Comparison of ENCODE assay signal across 19 cellular contexts in the genomic region with DNA sequence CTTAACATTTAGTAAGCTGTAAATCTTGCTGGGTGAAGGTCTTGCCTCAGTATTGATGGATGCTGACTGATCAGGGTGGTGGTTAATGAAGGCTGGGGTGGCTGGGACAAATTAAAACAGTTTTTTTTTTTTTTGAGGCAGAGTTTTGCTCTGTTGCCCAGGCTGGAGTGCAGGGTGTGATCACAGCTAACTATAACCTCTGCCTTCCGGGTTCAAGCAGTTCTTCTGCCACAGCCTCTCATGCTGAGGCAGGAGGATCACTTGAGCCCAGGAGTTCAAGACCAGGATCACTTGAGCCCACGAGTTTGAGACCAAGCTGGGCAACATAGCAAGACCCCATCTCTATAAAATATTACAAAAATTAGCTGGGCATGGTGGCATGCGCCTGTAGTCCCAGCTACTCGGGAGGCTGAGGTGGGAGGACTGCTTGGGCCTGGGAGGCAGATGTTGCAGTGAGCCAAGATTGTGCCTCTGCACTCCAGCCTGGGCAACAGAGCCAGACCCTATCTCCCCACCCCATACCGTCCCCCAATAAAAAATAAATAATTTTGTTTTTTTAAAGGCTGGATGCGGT.
DNase-seq lines count a peak whose midpoint lies in the region; ATAC-seq, FAIRE-seq and TF ChIP-seq lines count a peak whose summit lies in the region.
"Had no signal": no experiment of that assay in that cellular context is flagged by ENCODE, and none has a peak within 500 bp of the region (broad histone marks: within the 10 kb centered on the region; RNA-seq: fewer than 3 reads in every experiment).

No MANE protein-coding gene starts in this region.

- H3K4me3 ChIP-seq in IMR-90 (ENCODE audit: insufficient read depth, low read depth, low read length), result no peak overlapping the region
- H3K4me3 ChIP-seq in endothelial cell of umbilical vein (replicated peaks in 1 of 3; ENCODE audit: insufficient read depth in 1 of 3, low read depth in 1 of 3, low read length in 3 of 3), result no peak overlapping the region
- no peak overlapping the region for H3K4me3 ChIP-seq in stomach smooth muscle (ENCODE audit: low read length in 2 of 2)
- H3K4me3 ChIP-seq: GM23338 had no signal

- peak overlapping the region; percentile 48; the same call in 1 of the 2 replicates for H2BK20ac ChIP-seq in IMR-90 (ENCODE audit: low read depth, low read length)

- H4K20me1 ChIP-seq in IMR-90 (ENCODE audit: insufficient read depth, low read length) (peaks cover 27% of the 10 kb centered on the region), endothelial cell of umbilical vein (replicated peaks; ENCODE audit: control insufficient read depth, extremely low read depth, insufficient read depth, low read length) (no peaks in the 10 kb centered on the region)

- H4K5ac ChIP-seq in IMR-90 (ENCODE audit: low read depth, low read length), result no peak overlapping the region

- H3K36me3 Mint-ChIP-seq in activated naive CD8-positive, alpha-beta T cell treated with anti-CD3 and anti-CD28 coated beads, Interleukin-2, amount 10 ng/mL, durations not matched to agents 7 days and 5 days, result peaks cover 41% of the 10 kb centered on the region
- peaks cover 64% of the 10 kb centered on the region for H3K36me3 Mint-ChIP-seq in activated naive CD8-positive, alpha-beta T cell treated with anti-CD3 and anti-CD28 coated beads for 36 hours

- no peak overlapping the region for H3K4me3 Mint-ChIP-seq in activated naive CD8-positive, alpha-beta T cell treated with anti-CD3 and anti-CD28 coated beads, Interleukin-2, amount 10 ng/mL, durations not matched to agents 7 days and 5 days
- H3K4me3 Mint-ChIP-seq in activated naive CD8-positive, alpha-beta T cell treated with anti-CD3 and anti-CD28 coated beads for 36 hours, result no peak overlapping the region
- H3K4me3 Mint-ChIP-seq: GM23338; stimulated activated naive CD8-positive, alpha-beta T cell treated with anti-CD3 and anti-CD28 coated beads, Interleukin-15, Interleukin-2, amounts not matched to agents 100 ng/mL and 50 ng/mL, for 24 hours had no signal

- peaks cover 19% of the 10 kb centered on the region for H3K9me1 ChIP-seq in IMR-90 (ENCODE audit: insufficient read depth, low read length)
- H3K9me1 ChIP-seq in endothelial cell of umbilical vein (replicated peaks; ENCODE audit: control insufficient read depth, extremely low read depth, insufficient read depth, low read length), result no peaks in the 10 kb centered on the region

- peak overlapping the region; percentile 59 for H2AK5ac ChIP-seq in IMR-90 (ENCODE audit: low read depth, low read length)

- dilution Hi-C loops in IMR-90 (cut with HindIII; ENCODE audit: low sequenced_read_pairs, unreplicated experiment), result no loop called here
- dilution Hi-C loops in endothelial cell of umbilical vein (cut with MboI; ENCODE audit: extremely low pct_ligation_motif_present, low sequenced_read_pairs), result no loop called here

- H3K4ac ChIP-seq in IMR-90 (ENCODE audit: low read depth, low read length), result peak overlapping the region; percentile 77; the same call in 1 of the 2 replicates

- H3K27ac ChIP-seq in IMR-90 (ENCODE audit: insufficient read depth, low read length), result no peak overlapping the region
- H3K27ac ChIP-seq in endothelial cell of umbilical vein (ENCODE audit: insufficient read depth, low read depth, low read length), result peak overlapping the region; percentile 36
- peak overlapping the region; percentile 24 for H3K27ac ChIP-seq in stomach smooth muscle (ENCODE audit: low read length)

- H2BK120ac ChIP-seq in IMR-90 (ENCODE audit: low read depth, low read length), result peak overlapping the region; percentile 73

- H3K4me2 ChIP-seq in IMR-90 (ENCODE audit: low read depth, low read length) (no peak overlapping the region), endothelial cell of umbilical vein (ENCODE audit: insufficient read depth, low read length) (no peak overlapping the region)
- H3K4me2 ChIP-seq: GM23338 had no signal

- no peak for ATAC-seq in activated naive CD8-positive, alpha-beta T cell treated with anti-CD3 and anti-CD28 coated beads, Interleukin-2, amount 10 ng/mL, durations not matched to agents 7 days and 5 days (ENCODE audit: low read depth)
- no peak for ATAC-seq in IMR-90 (ENCODE audit: low read depth)
- ATAC-seq in GM21723 (IDR thresholded peaks at IDR 0.05; ENCODE audit: unreplicated experiment), result no peak
- no peak for ATAC-seq in left lobe of liver
- ATAC-seq: activated naive CD4-positive, alpha-beta T cell treated with anti-CD3 and anti-CD28 coated beads, Interleukin-2, amount 50 U/mL, for 72 hours; esophagus mucosa; GM23338 had no signal

- FAIRE-seq in endothelial cell of umbilical vein (lab: Jason Lieb, UNC), result no peak
- FAIRE-seq: bronchial epithelial cell, GM12892 had no signal

- H2AK9ac ChIP-seq in IMR-90 (replicated peaks; ENCODE audit: low read depth, low read length, poor library complexity), result no peak overlapping the region

- H3K4me1 ChIP-seq in IMR-90 (ENCODE audit: control insufficient read depth, insufficient read depth, low read length), result peaks cover 12% of the 10 kb centered on the region
- H3K4me1 ChIP-seq in endothelial cell of umbilical vein (ENCODE audit: control insufficient read depth, extremely low read depth, insufficient read depth, low read length), result peaks cover 23% of the 10 kb centered on the region
- H3K4me1 ChIP-seq in stomach smooth muscle (ENCODE audit: control insufficient read depth, insufficient read depth, low read length), result peaks cover 22% of the 10 kb centered on the region

- H4K8ac ChIP-seq in IMR-90 (ENCODE audit: low read depth in 2 of 2, low read length in 2 of 2), result peak overlapping the region in 1 of 2 experiments; percentile 49; a peak in 1 of 4 replicates

- H3K27me3 Mint-ChIP-seq in activated naive CD8-positive, alpha-beta T cell treated with anti-CD3 and anti-CD28 coated beads, Interleukin-2, amount 10 ng/mL, durations not matched to agents 7 days and 5 days, result no peaks in the 10 kb centered on the region
- H3K27me3 Mint-ChIP-seq in activated naive CD8-positive, alpha-beta T cell treated with anti-CD3 and anti-CD28 coated beads for 36 hours, result no peaks in the 10 kb centered on the region
- H3K27me3 Mint-ChIP-seq: stimulated activated naive CD8-positive, alpha-beta T cell treated with anti-CD3 and anti-CD28 coated beads, Interleukin-15, Interleukin-2, amounts not matched to agents 100 ng/mL and 50 ng/mL, for 24 hours had no signal

- WGBS in IMR-90 (ENCODE audit: extremely low coverage in 2 of 2, insufficient read length in 1 of 2), 2 experiments, result no CpG with 5 or more reads among the region's 6 CpGs

- DNase-seq in activated naive CD8-positive, alpha-beta T cell treated with anti-CD3 and anti-CD28 coated beads, Interleukin-2, amount 10 ng/mL, durations not matched to agents 7 days and 5 days, result no peak
- no peak for DNase-seq in activated naive CD8-positive, alpha-beta T cell treated with anti-CD3 and anti-CD28 coated beads for 36 hours
- DNase-seq in IMR-90 (no peak), endothelial cell of umbilical vein (ENCODE audit: low read depth, low spot score) (no peak), DMS153 treated with DMSO at 0.1 percent for 48 hours (lab: John Stamatoyannopoulos, UW; ENCODE audit: unreplicated experiment) (no peak), left lobe of liver (ENCODE audit: low spot score) (no peak)
- DNase-seq: GF-D8; MM.1S; NCI-H1694 treated with DMSO at 0.1 percent for 48 hours; NCI-H510A; stimulated activated CD4-positive, alpha-beta T cell treated with anti-CD3 and anti-CD28 coated beads, Interleukin-15, amount 100 ng/mL, for 24 hours had no signal

- H3K9me3 ChIP-seq in IMR-90 (ENCODE audit: control insufficient read depth, insufficient read depth, low read length), result peaks cover 6% of the 10 kb centered on the region
- H3K9me3 ChIP-seq in endothelial cell of umbilical vein (replicated peaks; ENCODE audit: control insufficient read depth, insufficient read depth, low read length), result no peaks in the 10 kb centered on the region
- peaks cover 0 to 4% of the 10 kb centered on the region in 2 donors for H3K9me3 ChIP-seq in stomach smooth muscle (ENCODE audit: control insufficient read depth in 2 of 2, low read length in 2 of 2)

- peaks cover 2% of the 10 kb centered on the region for H3K9me3 Mint-ChIP-seq in activated naive CD8-positive, alpha-beta T cell treated with anti-CD3 and anti-CD28 coated beads, Interleukin-2, amount 10 ng/mL, durations not matched to agents 7 days and 5 days
- peaks cover 3% of the 10 kb centered on the region for H3K9me3 Mint-ChIP-seq in activated naive CD8-positive, alpha-beta T cell treated with anti-CD3 and anti-CD28 coated beads for 36 hours
- H3K9me3 Mint-ChIP-seq: stimulated activated naive CD8-positive, alpha-beta T cell treated with anti-CD3 and anti-CD28 coated beads, Interleukin-15, Interleukin-2, amounts not matched to agents 100 ng/mL and 50 ng/mL, for 24 hours had no signal

- H2BK5ac ChIP-seq in IMR-90 (ENCODE audit: low read depth, low read length, poor library complexity, severe bottlenecking), result peak overlapping the region; percentile 40

- peaks cover 52% of the 10 kb centered on the region for H3K79me2 ChIP-seq in endothelial cell of umbilical vein (ENCODE audit: control insufficient read depth, insufficient read depth, low read length)

- peak overlapping the region; percentile 52; the same call in 1 of the 3 replicates for H2BK15ac ChIP-seq in IMR-90 (ENCODE audit: low read depth, low read length)

- TF ChIP-seq RAD21 in IMR-90 (IDR thresholded peaks at IDR 0.05; ENCODE audit: low read length), result no peak

- intact Hi-C loops in IMR-90 (cut with micrococcal nuclease), result loop anchor here (1.0 kb wide), 1 partner anchor 7 kb away; no protein-coding TSS in a partner anchor
- intact Hi-C loops in endothelial cell of umbilical vein (cut with micrococcal nuclease), result loop anchor here (1.0 kb wide), 2 partner anchors 7 to 38 kb away; no protein-coding TSS in a partner anchor

- peaks cover 27 to 73% of the 10 kb centered on the region in 2 experiments for H3K79me1 ChIP-seq in IMR-90 (ENCODE audit: low read depth in 1 of 2, low read length in 2 of 2)

- H2AFZ ChIP-seq in IMR-90 (replicated peaks; ENCODE audit: low read length, poor library complexity) (no peak overlapping the region), endothelial cell of umbilical vein (ENCODE audit: low read depth, low read length) (no peak overlapping the region)
- H2AFZ ChIP-seq: GM23338 had no signal

- no peak overlapping the region for H3K56ac ChIP-seq in IMR-90 (ENCODE audit: extremely low read depth, insufficient read depth, low read length)

- H3K27me3 ChIP-seq in IMR-90 (ENCODE audit: control insufficient read depth, insufficient read depth, low read length) (no peaks in the 10 kb centered on the region), endothelial cell of umbilical vein (ENCODE audit: control insufficient read depth in 2 of 2, insufficient read depth in 2 of 2, low read length in 2 of 2) (no peaks in the 10 kb centered on the region), stomach smooth muscle (ENCODE audit: control insufficient read depth in 1 of 2, insufficient read depth in 2 of 2, low read length in 2 of 2) (no peaks in the 10 kb centered on the region)

- H3K36me3 ChIP-seq in IMR-90 (ENCODE audit: control insufficient read depth, insufficient read depth, low read length), result 0 out of 2 replicates have a peak, but pooled peaks cover 2% of the 10 kb centered on the region
- H3K36me3 ChIP-seq in endothelial cell of umbilical vein (ENCODE audit: control insufficient read depth in 2 of 2, extremely low read depth in 1 of 2, insufficient read depth in 2 of 2, low read length in 2 of 2), result no peaks in the 10 kb centered on the region
- no peaks in the 10 kb centered on the region for H3K36me3 ChIP-seq in stomach smooth muscle (ENCODE audit: control insufficient read depth in 2 of 2, insufficient read depth in 2 of 2, low read length in 2 of 2)

- peak overlapping the region; percentile 2 for H3K27ac Mint-ChIP-seq in activated naive CD8-positive, alpha-beta T cell treated with anti-CD3 and anti-CD28 coated beads, Interleukin-2, amount 10 ng/mL, durations not matched to agents 7 days and 5 days
- H3K27ac Mint-ChIP-seq in activated naive CD8-positive, alpha-beta T cell treated with anti-CD3 and anti-CD28 coated beads for 36 hours, result no peak overlapping the region
- H3K27ac Mint-ChIP-seq: GM23338 had no signal

- CTCF ChIA-PET in IMR-90 (lab: Yijun Ruan, JAX), result no interaction called here
- CTCF ChIA-PET in endothelial cell of umbilical vein (lab: Charles Lee), result interaction anchor here (1.1 to 5.1 kb wide), 5 partner anchors 8 to 185 kb away, joined by 5 to 20 read pairs (median 7); no protein-coding TSS in a partner anchor

- POLR2A ChIA-PET in activated naive CD8-positive, alpha-beta T cell treated with anti-CD3 and anti-CD28 coated beads, Interleukin-2, amount 10 ng/mL, durations not matched to agents 7 days and 5 days (lab: Charles Lee), result interaction anchor here (0.5 to 1.0 kb wide), 3 partner anchors 35 to 79 kb away, joined by 3 to 6 read pairs (median 3); no protein-coding TSS in a partner anchor
- POLR2A ChIA-PET in IMR-90 (lab: Charles Lee; ENCODE audit: unreplicated experiment) (no interaction called here), endothelial cell of umbilical vein (lab: Charles Lee) (interaction anchor here (1.2 kb wide), 1 partner anchor 66 kb away, joined by 4 read pairs; no protein-coding TSS in a partner anchor)

- H3K14ac ChIP-seq in IMR-90 (replicated peaks; ENCODE audit: low read depth, low read length), result peak overlapping the region; percentile 46; the same call in 1 of the 2 replicates

- no peak overlapping the region for H3K18ac ChIP-seq in IMR-90 (ENCODE audit: low read depth, low read length)

- in situ Hi-C loops in IMR-90 (cut with MboI; ENCODE audit: low sequenced_read_pairs), result no loop called here

- H4K91ac ChIP-seq in IMR-90 (ENCODE audit: insufficient read depth, low read depth, low read length), result no peak overlapping the region

- no peak for TF ChIP-seq CTCF in IMR-90 (conservative IDR thresholded peaks at IDR 0.05; ENCODE audit: low read depth, low read length)
- TF ChIP-seq CTCF in endothelial cell of umbilical vein (IDR thresholded peaks at IDR 0.05; ENCODE audit: extremely low read depth in 1 of 2, insufficient read depth in 1 of 2, low read depth in 1 of 2, low read length in 2 of 2), result no peak

- BruUV-seq in IMR-90 (replicated peaks; lab: Mats Ljungman, UMichigan) (no TSS peak), endothelial cell of umbilical vein (replicated peaks; lab: Mats Ljungman, UMichigan) (no TSS peak)

- no peak overlapping the region for H3K9ac ChIP-seq in IMR-90 (ENCODE audit: low read depth, low read length)
- H3K9ac ChIP-seq in endothelial cell of umbilical vein (replicated peaks; ENCODE audit: extremely low read depth, insufficient read depth, low read length), result no peak overlapping the region
- no peak overlapping the region for H3K9ac ChIP-seq in stomach smooth muscle (ENCODE audit: low read length in 2 of 2)

- peaks cover 39% of the 10 kb centered on the region for H3K4me1 Mint-ChIP-seq in activated naive CD8-positive, alpha-beta T cell treated with anti-CD3 and anti-CD28 coated beads, Interleukin-2, amount 10 ng/mL, durations not matched to agents 7 days and 5 days
- H3K4me1 Mint-ChIP-seq in activated naive CD8-positive, alpha-beta T cell treated with anti-CD3 and anti-CD28 coated beads for 36 hours, result peaks cover 52% of the 10 kb centered on the region

- H3K23ac ChIP-seq in IMR-90 (ENCODE audit: low read depth, low read length), result no peak overlapping the region

- TF ChIP-seq POLR2A in IMR-90 (IDR thresholded peaks at IDR 0.05; ENCODE audit: low read depth, low read length) (no peak), endothelial cell of umbilical vein (IDR thresholded peaks at IDR 0.05; ENCODE audit: low read depth, low read length) (no peak)
